13 cellular contexts compared by ENCODE assay signal in the genomic region with DNA sequence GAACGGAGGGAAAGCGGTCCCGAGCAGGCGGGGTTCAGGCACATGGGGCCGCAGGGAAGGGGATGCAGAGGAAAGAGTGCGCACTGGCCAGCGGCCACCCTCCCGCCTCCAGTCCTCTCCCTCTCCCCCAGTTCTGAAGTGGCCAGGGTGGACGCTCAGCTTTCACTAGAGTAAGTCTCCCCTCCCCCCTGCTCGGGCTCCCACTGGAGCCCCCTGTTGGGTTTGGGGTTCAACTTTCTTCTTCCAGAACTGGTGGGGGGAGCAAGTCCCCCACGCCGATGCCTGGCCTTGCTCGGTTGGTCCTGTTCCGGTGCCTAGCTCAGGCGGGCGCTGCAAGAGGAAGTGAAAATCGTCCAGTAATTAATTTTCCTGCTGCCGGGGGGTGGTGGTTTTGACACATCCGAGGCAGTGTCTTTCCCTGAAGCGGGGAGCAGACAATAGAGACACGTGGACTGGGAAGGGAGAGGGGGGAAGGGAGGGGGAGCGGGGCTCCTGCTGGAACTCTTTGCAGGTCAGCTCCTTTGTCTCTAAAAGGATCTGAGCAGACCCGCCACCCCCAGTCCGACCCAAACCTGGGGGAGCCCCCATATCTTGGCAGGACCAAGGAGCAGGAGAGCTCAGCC. TPM values are rescaled to one million over a fixed set of nuclear protein-coding genes. Genes with fewer than 3 reads are reported as not detected.
A peak's percentile ranks its signal among the peaks of the same experiment; 100 is the strongest.
DNase-seq lines count a peak whose midpoint lies in the region; ATAC-seq, FAIRE-seq and TF ChIP-seq lines count a peak whose summit lies in the region.
"Had no signal": no experiment of that assay in that cellular context is flagged by ENCODE, and none has a peak within 500 bp of the region (broad histone marks: within the 10 kb centered on the region; RNA-seq: fewer than 3 reads in every experiment).

No MANE protein-coding gene starts in this region.

- peaks cover 48% of the 10 kb centered on the region for H3K27me3 ChIP-seq in astrocyte (ENCODE audit: insufficient read depth, low read length)
- H3K27me3 ChIP-seq: testis had no signal

- H3K27me3 Mint-ChIP-seq in astrocyte (ENCODE audit: low read depth, unreplicated experiment) (peaks cover 73% of the 10 kb centered on the region), nephron progenitor cell (ENCODE audit: low read depth, poor library complexity) (peaks cover 93% of the 10 kb centered on the region)

- no peaks in the 10 kb centered on the region for H3K36me3 ChIP-seq in astrocyte (ENCODE audit: insufficient read depth, low read length)
- H3K36me3 ChIP-seq: SJSA1 had no signal

- ATAC-seq in GM18909 (IDR thresholded peaks at IDR 0.05; ENCODE audit: poor library complexity, unreplicated experiment) (no peak), GM18867 (IDR thresholded peaks at IDR 0.05; ENCODE audit: unreplicated experiment) (no peak)

- DNase-seq in DMS53 (lab: John Stamatoyannopoulos, UW) (peak; percentile 66), DMS53 treated with DMSO at 0.1 percent for 48 hours (lab: John Stamatoyannopoulos, UW; ENCODE audit: unreplicated experiment) (no peak), MV-4-11 (lab: John Stamatoyannopoulos, UW) (peak; percentile 82), astrocyte (ENCODE audit: low read depth) (no peak), nephron progenitor cell (peak; percentile 16), foreskin melanocyte (no peak)
- DNase-seq: activated CD8-positive, alpha-beta memory T cell treated with anti-CD3 and anti-CD28 coated beads, Interleukin-2, amount 50 U/mL, for 48 hours had no signal

- H3K9me3 Mint-ChIP-seq in astrocyte (ENCODE audit: unreplicated experiment) (no peaks in the 10 kb centered on the region), nephron progenitor cell (no peaks in the 10 kb centered on the region)

- H2AFZ ChIP-seq in astrocyte (ENCODE audit: low read depth, low read length), result no peak overlapping the region

- H4K20me1 ChIP-seq in astrocyte (ENCODE audit: insufficient read depth, low read length), result peaks cover 10% of the 10 kb centered on the region

- H3K4me1 ChIP-seq in astrocyte (ENCODE audit: insufficient read depth, low read length), result peaks cover 3% of the 10 kb centered on the region
- H3K4me1 ChIP-seq: foreskin keratinocyte had no signal

- no peak for FAIRE-seq in astrocyte (lab: Jason Lieb, UNC)

- H3K79me2 ChIP-seq in astrocyte (ENCODE audit: insufficient read depth, low read length), result no peaks in the 10 kb centered on the region

- H3K4me3 ChIP-seq in astrocyte (ENCODE audit: insufficient read depth, low read depth, low read length), result no peak overlapping the region
- H3K4me3 ChIP-seq: SJSA1 had no signal

- no peak overlapping the region for H3K27ac ChIP-seq in astrocyte (ENCODE audit: low read depth, low read length)
- H3K27ac ChIP-seq: foreskin keratinocyte, SJSA1, testis had no signal

- H3K4me3 Mint-ChIP-seq in astrocyte (ENCODE audit: unreplicated experiment) (peak overlapping the region; percentile 27), nephron progenitor cell (peak overlapping the region; percentile 76)

- H3K27ac Mint-ChIP-seq in astrocyte (ENCODE audit: unreplicated experiment), result no peak overlapping the region
- H3K27ac Mint-ChIP-seq in nephron progenitor cell, result no peak overlapping the region

- peak overlapping the region; percentile 78 for H3K4me2 ChIP-seq in astrocyte (ENCODE audit: low read length)

- peaks cover 5% of the 10 kb centered on the region for H3K4me1 Mint-ChIP-seq in astrocyte (ENCODE audit: low read depth, unreplicated experiment)
- peaks cover 35% of the 10 kb centered on the region for H3K4me1 Mint-ChIP-seq in nephron progenitor cell

- no peak overlapping the region for H3K9ac ChIP-seq in astrocyte (ENCODE audit: low read length)

- H3K36me3 Mint-ChIP-seq in astrocyte (ENCODE audit: low read depth, unreplicated experiment) (peaks cover 2% of the 10 kb centered on the region), nephron progenitor cell (ENCODE audit: low read depth) (no peaks in the 10 kb centered on the region)

- no peaks in the 10 kb centered on the region for H3K9me3 ChIP-seq in astrocyte (ENCODE audit: insufficient read depth, low read depth, low read length)
- H3K9me3 ChIP-seq: testis had no signal

- TF ChIP-seq CTCF in astrocyte (IDR thresholded peaks at IDR 0.05; ENCODE audit: insufficient read depth, low read depth, low read length) (no peak), nephron progenitor cell (IDR thresholded peaks at IDR 0.05) (no peak)

RNA-seq across cellular contexts. Expression of gene SCRT2, which starts 0.8 kb away (rescaled TPM):
- not detected in 2 replicates for total RNA-seq in astrocyte
- total RNA-seq: A172, foreskin keratinocyte, SJSA1 had no signal

RNA-seq across cellular contexts. Expression of gene SRXN1, which starts 23.4 kb away (rescaled TPM):
- total RNA-seq in astrocyte, result 15.9 and 17.7 TPM in 2 replicates

Comparison
In these comparisons a context has a peak if more than half of its experiments do, and no peak if none do; other contexts are left out.
1. DNase-seq: peak in DMS53 (single experiment), MV-4-11 (single experiment) and nephron progenitor cell (single experiment); none in DMS53 treated with DMSO at 0.1 percent for 48 hours (single experiment), astrocyte (single experiment) and foreskin melanocyte (single experiment).